ENCODE assay signal across 8 cellular contexts in the genomic region with DNA sequence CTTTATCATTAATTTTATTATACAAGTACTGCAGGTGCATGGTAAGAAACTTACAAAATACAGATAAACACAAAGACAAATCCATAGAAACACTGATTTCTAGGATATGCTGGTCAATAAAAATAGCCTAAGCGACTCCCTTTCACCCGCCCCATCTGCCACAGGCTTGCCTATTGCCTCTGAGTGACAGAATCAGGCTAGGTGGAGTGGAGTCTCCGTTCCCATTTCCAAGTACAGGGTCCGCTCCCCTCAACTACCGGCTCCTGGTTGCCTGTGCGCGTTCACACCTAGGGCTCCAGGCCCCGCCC. TPM values are rescaled to one million over a fixed set of nuclear protein-coding genes. Genes with fewer than 3 reads are reported as not detected.
DNase-seq lines count a peak whose midpoint lies in the region; ATAC-seq lines count a peak whose summit lies in the region.

No MANE protein-coding gene starts in this region.

- peak overlapping the region; percentile 97 for H3K27ac Mint-ChIP-seq in activated T-helper 2 cell treated with anti-CD3 and anti-CD28 coated beads, Interferon-gamma antibody, Interleukin-2, Interleukin-4, amounts not matched to agents 10 μg/mL and 5 μg/mL and 100 μg/mL, durations not matched to agents 14 hours and 24 hours and 36 hours

- ATAC-seq in GM18520 (IDR thresholded peaks at IDR 0.05; ENCODE audit: unreplicated experiment): no peak

- H3K4me1 ChIP-seq in iPS-20b (ENCODE audit: insufficient read depth, low read length) (peaks cover 16% of the 10 kb centered on the region), stomach smooth muscle (ENCODE audit: control insufficient read depth, insufficient read depth, low read length) (peaks cover 21% of the 10 kb centered on the region)

- H3K27me3 Mint-ChIP-seq in activated T-helper 2 cell treated with anti-CD3 and anti-CD28 coated beads, Interferon-gamma antibody, Interleukin-2, Interleukin-4, amounts not matched to agents 10 μg/mL and 5 μg/mL and 100 μg/mL, durations not matched to agents 14 hours and 24 hours and 36 hours (ENCODE audit: low read depth): no peaks in the 10 kb centered on the region

- H3K4me1 Mint-ChIP-seq in activated T-helper 2 cell treated with anti-CD3 and anti-CD28 coated beads, Interferon-gamma antibody, Interleukin-2, Interleukin-4, amounts not matched to agents 10 μg/mL and 5 μg/mL and 100 μg/mL, durations not matched to agents 14 hours and 24 hours and 36 hours (ENCODE audit: low read depth): peaks cover 27% of the 10 kb centered on the region

- peak overlapping the region; percentile 81; the same call in 1 of the 2 replicates for H3K9ac ChIP-seq in iPS-20b (ENCODE audit: low read depth, low read length)
- peak overlapping the region; percentile 94 to 97 for H3K9ac ChIP-seq in stomach smooth muscle (ENCODE audit: low read length in 2 of 2)

- DNase-seq in NCI-H2081 treated with DMSO at 0.1 percent for 48 hours (lab: John Stamatoyannopoulos, UW): peak; percentile 68
- DNase-seq in NCI-H2081 (lab: John Stamatoyannopoulos, UW): no peak
- no peak for DNase-seq in activated T-helper 2 cell treated with anti-CD3 and anti-CD28 coated beads, Interferon-gamma antibody, Interleukin-2, Interleukin-4, amounts not matched to agents 10 μg/mL and 5 μg/mL and 100 μg/mL, durations not matched to agents 14 hours and 24 hours and 36 hours (ENCODE audit: low spot score)
- DNase-seq in NCI-H446 (lab: John Stamatoyannopoulos, UW): no peak
- DNase-seq in stimulated activated CD4-positive, alpha-beta T cell treated with anti-CD3 and anti-CD28 coated beads, Interleukin-4, amount 100 ng/mL, for 24 hours: no peak

- H3K27ac ChIP-seq in iPS-20b (ENCODE audit: low read length): no peak overlapping the region
- peak overlapping the region; percentile 85 for H3K27ac ChIP-seq in stomach smooth muscle (ENCODE audit: low read length)

- peak overlapping the region; percentile 97 for H3K4me3 Mint-ChIP-seq in activated T-helper 2 cell treated with anti-CD3 and anti-CD28 coated beads, Interferon-gamma antibody, Interleukin-2, Interleukin-4, amounts not matched to agents 10 μg/mL and 5 μg/mL and 100 μg/mL, durations not matched to agents 14 hours and 24 hours and 36 hours (ENCODE audit: low read depth)

- peaks cover 20% of the 10 kb centered on the region; the same call in 1 of the 2 replicates for H3K36me3 ChIP-seq in iPS-20b (ENCODE audit: insufficient read depth, low read depth, low read length)
- H3K36me3 ChIP-seq in stomach smooth muscle (ENCODE audit: control insufficient read depth in 2 of 2, insufficient read depth in 2 of 2, low read length in 2 of 2): peaks cover 0 to 2% of the 10 kb centered on the region in 2 donors

- intact Hi-C loops in activated T-helper 2 cell treated with anti-CD3 and anti-CD28 coated beads, Interferon-gamma antibody, Interleukin-2, Interleukin-4, amounts not matched to agents 10 μg/mL and 5 μg/mL and 100 μg/mL, durations not matched to agents 14 hours and 24 hours and 36 hours (cut with micrococcal nuclease): loop anchor here (1.0 to 2.0 kb wide), 2 partner anchors 272 to 766 kb away; no protein-coding TSS in a partner anchor

- H3K9me3 Mint-ChIP-seq in activated T-helper 2 cell treated with anti-CD3 and anti-CD28 coated beads, Interferon-gamma antibody, Interleukin-2, Interleukin-4, amounts not matched to agents 10 μg/mL and 5 μg/mL and 100 μg/mL, durations not matched to agents 14 hours and 24 hours and 36 hours: no peaks in the 10 kb centered on the region

- H3K27me3 ChIP-seq in iPS-20b (ENCODE audit: insufficient read depth, low read length): no peaks in the 10 kb centered on the region
- no peaks in the 10 kb centered on the region for H3K27me3 ChIP-seq in stomach smooth muscle (ENCODE audit: control insufficient read depth in 1 of 2, insufficient read depth in 2 of 2, low read length in 2 of 2)

- H3K4me3 ChIP-seq in iPS-20b (ENCODE audit: low read length): peak overlapping the region; percentile 91
- H3K4me3 ChIP-seq in stomach smooth muscle (ENCODE audit: low read length in 2 of 2): peak overlapping the region; percentile 96 to 99

- peaks cover 31% of the 10 kb centered on the region for H3K36me3 Mint-ChIP-seq in activated T-helper 2 cell treated with anti-CD3 and anti-CD28 coated beads, Interferon-gamma antibody, Interleukin-2, Interleukin-4, amounts not matched to agents 10 μg/mL and 5 μg/mL and 100 μg/mL, durations not matched to agents 14 hours and 24 hours and 36 hours (ENCODE audit: low read depth)

- H3K9me3 ChIP-seq in iPS-20b (ENCODE audit: insufficient read depth, low read depth, low read length) (no peaks in the 10 kb centered on the region), stomach smooth muscle (ENCODE audit: control insufficient read depth in 2 of 2, low read length in 2 of 2) (no peaks in the 10 kb centered on the region)

RNA-seq across cellular contexts. Expression of gene TRAPPC12, which starts 0.2 kb away (rescaled TPM):
- 84.6 and 87.1 TPM in 2 replicates for total RNA-seq in activated T-helper 2 cell treated with anti-CD3 and anti-CD28 coated beads, Interferon-gamma antibody, Interleukin-2, Interleukin-4, amounts not matched to agents 10 μg/mL and 5 μg/mL and 100 μg/mL, durations not matched to agents 14 hours and 24 hours and 36 hours

RNA-seq across cellular contexts. Expression of gene EIPR1, which starts 1.7 kb away (rescaled TPM):
- total RNA-seq in activated T-helper 2 cell treated with anti-CD3 and anti-CD28 coated beads, Interferon-gamma antibody, Interleukin-2, Interleukin-4, amounts not matched to agents 10 μg/mL and 5 μg/mL and 100 μg/mL, durations not matched to agents 14 hours and 24 hours and 36 hours: 46.4 and 54.3 TPM in 2 replicates
